Comparison of ENCODE assay signal across 18 cellular contexts in the genomic region with DNA sequence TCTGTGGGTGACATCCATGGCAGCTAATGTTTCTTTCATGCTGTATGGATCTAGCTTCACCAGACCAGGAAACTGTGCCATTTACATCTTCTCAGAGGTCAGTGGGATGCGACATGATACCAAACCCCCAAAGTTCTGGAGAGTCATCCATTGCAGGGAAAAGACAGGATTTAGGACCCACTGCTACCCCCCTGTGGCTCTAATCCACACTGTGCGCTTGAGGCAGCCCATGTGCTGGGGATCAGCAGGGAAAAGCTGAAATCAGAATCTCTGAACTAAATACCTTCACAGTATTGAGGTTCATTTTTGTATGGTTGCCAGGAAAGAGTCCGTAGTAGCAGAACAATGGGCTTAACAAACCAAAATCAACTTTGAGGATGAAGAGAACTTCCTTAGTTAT.
DNase-seq lines count a peak whose midpoint lies in the region; FAIRE-seq and TF ChIP-seq lines count a peak whose summit lies in the region.
"Had no signal": no experiment of that assay in that cellular context is flagged by ENCODE, and none has a peak within 500 bp of the region (broad histone marks: within the 10 kb centered on the region; RNA-seq: fewer than 3 reads in every experiment).

No MANE protein-coding gene starts in this region.

- H4K20me1 ChIP-seq in OCI-LY7 (ENCODE audit: insufficient read depth, low read length) (no peaks in the 10 kb centered on the region; the same call in 1 of the 2 replicates), H1 (replicated peaks in 1 of 2; ENCODE audit: control insufficient read depth in 1 of 2, insufficient read depth in 2 of 2, low read length in 2 of 2) (peaks cover 0 to 2% of the 10 kb centered on the region in 2 experiments)

- no peaks in the 10 kb centered on the region for H3K9me2 ChIP-seq in OCI-LY7 (ENCODE audit: insufficient read depth, low read length)

- H3K79me1 ChIP-seq in H1 (ENCODE audit: low read depth, low read length) = no peaks in the 10 kb centered on the region

- H2AK5ac ChIP-seq in H1 (ENCODE audit: low read depth, low read length) = no peak overlapping the region

- WGBS in H1 (ENCODE audit: extremely low coverage in 1 of 2, insufficient coverage in 1 of 2, insufficient read length in 1 of 2, insufficient replicate concordance in 2 of 2, low coverage in 1 of 2, low lambda C conversion rate in 2 of 2, missing lambda C conversion rate in 1 of 2), 2 experiments = 69% methylated on average over 3 of the region's 3 CpGs; no CpG with 5 or more reads in 1 of the 2 experiments

- CTCF ChIA-PET in OCI-LY7 (lab: Charles Lee; ENCODE audit: unreplicated experiment) = no interaction called here
- CTCF ChIA-PET in H1 (lab: Charles Lee; ENCODE audit: partially characterized antibody) = interaction anchor here (0.8 to 10.7 kb wide), 25 partner anchors 9 to 223 kb away, joined by 3 to 88 read pairs (median 4); no protein-coding TSS in a partner anchor

- no peak overlapping the region for H3K56ac ChIP-seq in H1 (replicated peaks; ENCODE audit: insufficient read length, low read depth, low read length)

- no peaks in the 10 kb centered on the region for H3K79me2 ChIP-seq in OCI-LY7 (ENCODE audit: insufficient read depth, low read depth, low read length)
- no peaks in the 10 kb centered on the region for H3K79me2 ChIP-seq in H1 (ENCODE audit: control insufficient read depth in 1 of 2, insufficient read depth in 2 of 2, low read length in 2 of 2)

- no peaks in the 10 kb centered on the region for H3K27me3 ChIP-seq in H1 (replicated peaks in 1 of 4; ENCODE audit: control insufficient read depth in 3 of 4, extremely low read depth in 1 of 4, insufficient read depth in 3 of 4, low read length in 3 of 4)
- H3K27me3 ChIP-seq: stomach, upper lobe of right lung had no signal

- H3K9ac ChIP-seq in H1 (replicated peaks in 1 of 4; ENCODE audit: extremely low read depth in 1 of 4, low read depth in 3 of 4, low read length in 3 of 4) = no peak overlapping the region

- H3K27ac ChIP-seq in OCI-LY7 (ENCODE audit: low read depth, low read length, poor library complexity, severe bottlenecking) (no peak overlapping the region), H1 (ENCODE audit: low read depth, low read length) (no peak overlapping the region)
- H3K27ac ChIP-seq: stomach had no signal

- H2BK20ac ChIP-seq in H1 (ENCODE audit: low read length) = no peak overlapping the region

- intact Hi-C loops in OCI-LY7 (cut with micrococcal nuclease; ENCODE audit: unreplicated experiment) = no loop called here

- no peak overlapping the region for H2BK12ac ChIP-seq in H1 (ENCODE audit: low read depth, low read length)

- no peak overlapping the region for H4K5ac ChIP-seq in H1 (ENCODE audit: insufficient read length, low read depth, low read length)

- H3K4me3 ChIP-seq in OCI-LY7 (ENCODE audit: low read depth, low read length, poor library complexity, severe bottlenecking) (no peak overlapping the region), H1 (ENCODE audit: extremely low read depth in 1 of 4, insufficient read depth in 2 of 4, low read depth in 3 of 4, low read length in 4 of 4) (no peak overlapping the region)
- H3K4me3 ChIP-seq: stomach, upper lobe of right lung had no signal

- H3K23ac ChIP-seq in H1 (ENCODE audit: insufficient read length) = no peak overlapping the region

- H3K27ac Mint-ChIP-seq in nephron progenitor cell = peak overlapping the region; percentile 58

- FAIRE-seq in H1 (lab: Jason Lieb, UNC) = peak; percentile 32
- FAIRE-seq: colon had no signal

- no peak overlapping the region for H3K18ac ChIP-seq in H1 (ENCODE audit: extremely low read depth, low read length)

- TF ChIP-seq RAD21 in H1 (IDR thresholded peaks at IDR 0.05 in 1 of 2, conservative IDR thresholded peaks at IDR 0.05 in 1 of 2; ENCODE audit: low read depth in 2 of 2, low read length in 2 of 2) = peak; percentile 42 to 53

- no peaks in the 10 kb centered on the region for H3K23me2 ChIP-seq in H1 (ENCODE audit: low read depth, low read length)

- H2BK5ac ChIP-seq in H1 (ENCODE audit: low read depth, low read length) = no peak overlapping the region

- no peaks in the 10 kb centered on the region for H3K4me1 ChIP-seq in OCI-LY7 (ENCODE audit: insufficient read depth, low read length, poor library complexity, severe bottlenecking)
- H3K4me1 ChIP-seq in H1 (replicated peaks in 1 of 4; ENCODE audit: control insufficient read depth in 3 of 4, insufficient read depth in 4 of 4, low read length in 3 of 4) = peaks cover 3 to 17% (median 13%) of the 10 kb centered on the region in 4 experiments
- H3K4me1 ChIP-seq: stomach had no signal

- no peak for TF ChIP-seq POLR2A in H1 (IDR thresholded peaks at IDR 0.05; ENCODE audit: control extremely low read depth in 1 of 2, low read depth in 2 of 2, low read length in 2 of 2)

- TF ChIP-seq CTCF in GM12873 (IDR thresholded peaks at IDR 0.05; ENCODE audit: insufficient read depth, low read depth, low read length, missing control alignments) = peak; percentile 11
- 0 out of 2 replicates have a peak, but pooled peaks have one; percentile 24 for TF ChIP-seq CTCF in OCI-LY7 (conservative IDR thresholded peaks at IDR 0.05; ENCODE audit: low read length)
- TF ChIP-seq CTCF in H1 (IDR thresholded peaks at IDR 0.05; ENCODE audit: control extremely low read depth in 1 of 3, insufficient read depth in 1 of 3, low read depth in 1 of 3, low read length in 3 of 3) = peak; percentile 17 to 36 (median 34)
- TF ChIP-seq CTCF in nephron progenitor cell (IDR thresholded peaks at IDR 0.05) = no peak

- DNase-seq in OCI-LY7 (ENCODE audit: low spot score) (no peak), H1 (ENCODE audit: low read depth in 1 of 2, low spot score in 2 of 2) (no peak), nephron progenitor cell (no peak), OCI-M1 (lab: John Stamatoyannopoulos, UW) (no peak), NCI-H187 treated with DMSO at 0.1 percent for 48 hours (lab: John Stamatoyannopoulos, UW) (no peak), C1 segment of cervical spinal cord (lab: John Stamatoyannopoulos, UW) (no peak)
- no peak for DNase-seq in activated CD4-positive, CD25-positive, alpha-beta regulatory T cell treated with anti-CD3 and anti-CD28 coated beads, Interleukin-2, amount 50 U/mL, for 72 hours
- DNase-seq: activated CD4-positive, alpha-beta T cell treated with anti-CD3 and anti-CD28 coated beads for 48 hours; activated naive CD4-positive, alpha-beta T cell; aorta; NCI-H1930; NCI-H446 treated with DMSO at 0.1 percent for 48 hours; SHP77; stomach; upper lobe of right lung had no signal

- TF ChIP-seq EP300 in H1 (IDR thresholded peaks at IDR 0.05; ENCODE audit: borderline replicate concordance in 1 of 2, low read depth in 2 of 2, low read length in 2 of 2) = no peak

- H3K9me3 ChIP-seq in OCI-LY7 (ENCODE audit: low read length) (no peaks in the 10 kb centered on the region), H1 (ENCODE audit: insufficient read depth in 2 of 2, low read depth in 1 of 2, low read length in 1 of 2) (no peaks in the 10 kb centered on the region)
- H3K9me3 ChIP-seq: stomach, upper lobe of right lung had no signal

- H4K91ac ChIP-seq in H1 (replicated peaks; ENCODE audit: insufficient read length, low read length) = no peak overlapping the region

- H3K4me2 ChIP-seq in OCI-LY7 (ENCODE audit: low read length) = no peak overlapping the region
- no peak overlapping the region for H3K4me2 ChIP-seq in H1 (ENCODE audit: insufficient read depth in 1 of 2, low read depth in 2 of 2, low read length in 2 of 2)

- H3K36me3 ChIP-seq in OCI-LY7 (ENCODE audit: insufficient read depth, low read length) (peaks cover 10% of the 10 kb centered on the region; the same call in 1 of the 2 replicates), H1 (ENCODE audit: control insufficient read depth in 2 of 4, insufficient read depth in 4 of 4, low read length in 3 of 4) (peaks cover 0 to 3% (median 0%) of the 10 kb centered on the region in 4 experiments; a peak in 1 of 8 replicates)
- H3K36me3 ChIP-seq: upper lobe of right lung had no signal

- no peak overlapping the region for H2BK15ac ChIP-seq in H1 (ENCODE audit: low read length)

- H3K4me3 Mint-ChIP-seq in nephron progenitor cell = no peak overlapping the region
- H3K4me3 Mint-ChIP-seq: nephron had no signal

- peaks cover 37% of the 10 kb centered on the region for H3K36me3 Mint-ChIP-seq in nephron progenitor cell (ENCODE audit: low read depth)

- H3K9me3 Mint-ChIP-seq in nephron progenitor cell = no peaks in the 10 kb centered on the region
- H3K9me3 Mint-ChIP-seq: nephron had no signal

- POLR2A ChIA-PET in OCI-LY7 (lab: Charles Lee) (interaction anchor here (0.6 to 0.9 kb wide), 2 partner anchors 12 to 134 kb away, joined by 3 read pairs; no protein-coding TSS in a partner anchor), H1 (lab: Charles Lee; ENCODE audit: partially characterized antibody) (interaction anchor here (1.0 to 2.5 kb wide), 4 partner anchors 12 to 137 kb away, joined by 3 to 11 read pairs (median 4); no protein-coding TSS in a partner anchor)

- H3K4ac ChIP-seq in H1 (replicated peaks; ENCODE audit: insufficient read length, low read depth, low read length) = no peak overlapping the region

- peaks cover 13% of the 10 kb centered on the region for H3K4me1 Mint-ChIP-seq in nephron progenitor cell

- H2AFZ ChIP-seq in OCI-LY7 (ENCODE audit: low read length) (no peak overlapping the region), H1 (ENCODE audit: low read length) (no peak overlapping the region)

- H3K27me3 Mint-ChIP-seq in nephron progenitor cell (ENCODE audit: low read depth, poor library complexity) = no peaks in the 10 kb centered on the region

- BruUV-seq in OCI-LY7 (replicated peaks; lab: Mats Ljungman, UMichigan) = no TSS peak

- H3K14ac ChIP-seq in H1 (ENCODE audit: insufficient read length) = no peak overlapping the region

- H2BK120ac ChIP-seq in H1 (replicated peaks; ENCODE audit: low read depth, low read length) = no peak overlapping the region

- no peak overlapping the region for H4K8ac ChIP-seq in H1 (ENCODE audit: extremely low read depth, insufficient read depth, low read length)

TF ChIP-seq in H1, 55 proteins besides CTCF, POLR2A, EP300 and RAD21:
- TF ChIP-seq JUND (IDR thresholded peaks at IDR 0.05; ENCODE audit: low read length) (no peak), YY1 (IDR thresholded peaks at IDR 0.05; ENCODE audit: low read depth, low read length) (0 out of 2 replicates have a peak, but pooled peaks have one; percentile 29), MAX (IDR thresholded peaks at IDR 0.05) (peak; percentile 45; the same call in 1 of the 2 replicates), CBX8 (IDR thresholded peaks at IDR 0.05; ENCODE audit: borderline replicate concordance, low read depth, low read length) (no peak)
TF ChIP-seq in H1: peak in this region for 2.
